Comparison of ENCODE assay signal across 21 cellular contexts in genomic region chr16:68480084-68480995, GRCh38. TPM values are rescaled to one million over a fixed set of nuclear protein-coding genes. Genes with fewer than 3 reads are reported as not detected.
A peak's percentile ranks its signal among the peaks of the same experiment; 100 is the strongest.
DNase-seq lines count a peak whose midpoint lies in the region; ATAC-seq and TF ChIP-seq lines count a peak whose summit lies in the region.
"Had no signal": no experiment of that assay in that cellular context is flagged by ENCODE, and none has a peak within 500 bp of the region (broad histone marks: within the 10 kb centered on the region; RNA-seq: fewer than 3 reads in every experiment).

No MANE protein-coding gene starts in this region.

- CTCF ChIA-PET in mammary epithelial cell (lab: Charles Lee; ENCODE audit: low non-redundant PET), result no interaction called here

- intact Hi-C loops in mammary epithelial cell (cut with micrococcal nuclease), result no loop called here
- intact Hi-C loops in breast epithelium (cut with DNase I; ENCODE audit: low total_unique reads), result no loop called here

- H3K9ac ChIP-seq in mammary epithelial cell (ENCODE audit: insufficient read depth, low read length), result no peak overlapping the region
- H3K9ac ChIP-seq: KMS-11 had no signal

- H3K4me1 ChIP-seq in mammary epithelial cell (ENCODE audit: insufficient read depth, low read length) (no peaks in the 10 kb centered on the region), breast epithelium (peaks cover 0 to 6% of the 10 kb centered on the region in 2 donors), RWPE2 (ENCODE audit: insufficient read depth, poor library complexity, severe bottlenecking) (no peaks in the 10 kb centered on the region)

- no peak for TF ChIP-seq CTCF in mammary epithelial cell (conservative IDR thresholded peaks at IDR 0.05 in 1 of 2, IDR thresholded peaks at IDR 0.05 in 1 of 2; ENCODE audit: extremely low read depth in 1 of 2, insufficient read depth in 1 of 2, low read depth in 1 of 2, low read length in 2 of 2)
- no peak for TF ChIP-seq CTCF in breast epithelium (IDR thresholded peaks at IDR 0.05)
- TF ChIP-seq CTCF in RWPE2 (IDR thresholded peaks at IDR 0.05; ENCODE audit: poor library complexity, severe bottlenecking), result no peak

- H3K27me3 ChIP-seq in mammary epithelial cell (ENCODE audit: insufficient read depth, low read length), result no peaks in the 10 kb centered on the region
- no peaks in the 10 kb centered on the region for H3K27me3 ChIP-seq in breast epithelium
- no peaks in the 10 kb centered on the region for H3K27me3 ChIP-seq in RWPE2 (ENCODE audit: insufficient read depth, poor library complexity, severe bottlenecking)
- H3K27me3 ChIP-seq: Peyer's patch had no signal

- in situ Hi-C loops in mammary epithelial cell (cut with MboI; ENCODE audit: low sequenced_read_pairs in 2 of 2), result loop anchor here in 1 of 2 donors (25.0 kb wide), 1 partner anchor 218 kb away; the partner anchor contains the start of gene SLC7A6

- H3K9me3 ChIP-seq in mammary epithelial cell (replicated peaks; ENCODE audit: insufficient read depth, low read length), result no peaks in the 10 kb centered on the region
- H3K9me3 ChIP-seq in breast epithelium, result no peaks in the 10 kb centered on the region
- H3K9me3 ChIP-seq in RWPE2 (ENCODE audit: severe bottlenecking), result no peaks in the 10 kb centered on the region
- H3K9me3 ChIP-seq: Peyer's patch had no signal

- dilution Hi-C loops in mammary epithelial cell (cut with HindIII; ENCODE audit: low sequenced_read_pairs), result no loop called here

- WGBS in mammary epithelial cell (ENCODE audit: low coverage, missing lambda C conversion rate), result 82% methylated on average over 6 of the region's 6 CpGs

- ATAC-seq in RWPE2 (ENCODE audit: low read depth) (peak; percentile 27; the same call in 1 of the 3 replicates), HG03095 (IDR thresholded peaks at IDR 0.05; ENCODE audit: unreplicated experiment) (no peak)

- H2AFZ ChIP-seq in mammary epithelial cell (ENCODE audit: low read depth, low read length), result no peak overlapping the region

- H3K36me3 ChIP-seq in mammary epithelial cell (ENCODE audit: insufficient read depth, low read length) (no peaks in the 10 kb centered on the region), breast epithelium (no peaks in the 10 kb centered on the region), RWPE2 (ENCODE audit: low read depth) (no peaks in the 10 kb centered on the region)
- H3K36me3 ChIP-seq: Peyer's patch had no signal

- TF ChIP-seq POLR2A in breast epithelium (IDR thresholded peaks at IDR 0.05), result no peak

- no peak overlapping the region for H3K27ac ChIP-seq in mammary epithelial cell (ENCODE audit: insufficient read depth, low read depth, low read length)
- H3K27ac ChIP-seq in breast epithelium, result no peak overlapping the region
- no peak overlapping the region for H3K27ac ChIP-seq in RWPE2 (ENCODE audit: poor library complexity, severe bottlenecking)
- H3K27ac ChIP-seq: KMS-11 had no signal

- no peaks in the 10 kb centered on the region for H4K20me1 ChIP-seq in mammary epithelial cell (ENCODE audit: insufficient read depth, low read length)

- DNase-seq in mammary epithelial cell (peak; percentile 10), breast epithelium (ENCODE audit: low spot score in 2 of 2) (no peak), RWPE2 (ENCODE audit: low spot score) (no peak), islet precursor cell (peak; percentile 35), NCI-H345 (lab: John Stamatoyannopoulos, UW) (no peak), NCI-H146 treated with DMSO at 0.1 percent for 48 hours (lab: John Stamatoyannopoulos, UW; ENCODE audit: unreplicated experiment) (no peak)
- DNase-seq: AML-193, DMS53, GDM1, H7, IMR-90, MV-4-11, NCI-H1417, NCI-H187 treated with DMSO at 0.1 percent for 48 hours, NCI-H2227 treated with DMSO at 0.1 percent for 48 hours, NCI-H510A treated with DMSO at 0.1 percent for 48 hours, NCI-H748 treated with DMSO at 0.1 percent for 48 hours, Peyer's patch had no signal

- no peak overlapping the region for H3K4me3 ChIP-seq in mammary epithelial cell (replicated peaks in 1 of 3; ENCODE audit: insufficient read depth in 1 of 3, low read depth in 2 of 3, low read length in 3 of 3)
- H3K4me3 ChIP-seq in breast epithelium, result no peak overlapping the region
- no peak overlapping the region for H3K4me3 ChIP-seq in RWPE2 (ENCODE audit: severe bottlenecking)
- H3K4me3 ChIP-seq: Peyer's patch had no signal

- H3K79me2 ChIP-seq in mammary epithelial cell (ENCODE audit: insufficient read depth, low read length), result no peaks in the 10 kb centered on the region

- no peak overlapping the region for H3K4me2 ChIP-seq in mammary epithelial cell (ENCODE audit: insufficient read depth, low read depth, low read length)
- H3K4me2 ChIP-seq: KMS-11 had no signal

- BruUV-seq in mammary epithelial cell (replicated peaks; lab: Mats Ljungman, UMichigan), result no TSS peak

RNA-seq across cellular contexts. Expression of gene SMPD3, which starts 32.0 kb away (rescaled TPM):
- total RNA-seq in mammary epithelial cell (not detected), breast epithelium (10 to 100 TPM in 1 of 3 donors, 1 to 10 TPM in 1, under 1 TPM in 1; under 0.01 to 15.4 (median 2.9) TPM)
- not detected for polyA plus RNA-seq in mammary epithelial cell
- polyA minus RNA-seq in mammary epithelial cell, result not detected
- total RNA-seq: IMR-90 had no signal
- polyA plus RNA-seq: AG04450, IMR-90 had no signal

RNA-seq across cellular contexts. Expression of gene ZFP90, which starts 58.8 kb away (rescaled TPM):
- total RNA-seq in mammary epithelial cell (10 to 100 TPM; 26.8 to 43.0 TPM), breast epithelium (10 to 100 TPM; 35.7 to 40.6 (median 40.3) TPM)
- 13.5 TPM for polyA plus RNA-seq in mammary epithelial cell
- polyA minus RNA-seq in mammary epithelial cell, result 13.7 TPM

Comparison
In these comparisons a context has a peak if more than half of its experiments do, and no peak if none do; other contexts are left out.
1. DNase-seq: peak in mammary epithelial cell (single experiment) and islet precursor cell (single experiment); none in breast epithelium (0 of 2), RWPE2 (single experiment), NCI-H345 (single experiment) and NCI-H146 treated with DMSO at 0.1 percent for 48 hours (single experiment).